Comparison of ENCODE assay signal across 10 cellular contexts in the genomic region with DNA sequence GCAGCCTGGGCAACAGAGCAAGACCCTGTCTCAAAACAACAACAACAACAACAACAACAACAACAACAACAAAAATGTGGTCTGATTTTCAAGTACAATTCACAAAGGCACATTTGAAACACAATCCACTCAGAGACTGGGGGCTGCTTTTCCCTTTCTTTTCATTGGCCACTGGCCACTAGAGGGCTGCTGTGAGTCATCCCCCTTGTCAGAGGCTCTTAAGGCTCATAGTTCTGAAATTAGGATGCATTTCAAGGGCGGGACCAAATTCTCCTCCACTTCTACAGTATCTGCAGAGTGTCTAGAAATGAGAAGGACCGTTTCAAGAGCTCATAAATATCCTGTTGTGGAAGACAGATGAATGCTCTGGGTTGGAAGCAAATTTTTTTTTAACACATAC.
DNase-seq lines count a peak whose midpoint lies in the region; ATAC-seq and TF ChIP-seq lines count a peak whose summit lies in the region.
"Had no signal": no experiment of that assay in that cellular context is flagged by ENCODE, and none has a peak within 500 bp of the region (broad histone marks: within the 10 kb centered on the region; RNA-seq: fewer than 3 reads in every experiment).

No MANE protein-coding gene starts in this region.

- peak; percentile 81 for TF ChIP-seq CTCF in RWPE2 (IDR thresholded peaks at IDR 0.05; ENCODE audit: poor library complexity, severe bottlenecking)

- no peak overlapping the region for H3K4me3 ChIP-seq in RWPE2 (ENCODE audit: severe bottlenecking)
- no peak overlapping the region for H3K4me3 ChIP-seq in CD8-positive, alpha-beta memory T cell (ENCODE audit: low read length)
- H3K4me3 ChIP-seq: BLaER1 treated with 17β-estradiol and CSF1 and Interleukin-3, amounts not matched to agents 10 nM and 100 nM; pancreas had no signal

- peak overlapping the region in 1 of 8 donors; percentile 75 for H3K27ac Mint-ChIP-seq in CD8-positive, alpha-beta memory T cell

- DNase-seq in NCI-H2081 (lab: John Stamatoyannopoulos, UW) = peak; percentile 31 to 61
- no peak for DNase-seq in NCI-H2081 treated with DMSO at 0.1 percent for 48 hours (lab: John Stamatoyannopoulos, UW)
- DNase-seq in RWPE2 (ENCODE audit: low spot score) = no peak
- DNase-seq in iris pigment epithelial cell (ENCODE audit: low read depth) = peak; percentile 32
- no peak for DNase-seq in CD8-positive, alpha-beta memory T cell
- DNase-seq in effector CD4-positive, alpha-beta T cell = no peak

- H3K27me3 Mint-ChIP-seq in CD8-positive, alpha-beta memory T cell = peaks cover 0 to 1% of the 10 kb centered on the region in 2 donors

- H3K4me1 ChIP-seq in RWPE2 (ENCODE audit: insufficient read depth, poor library complexity, severe bottlenecking) = no peaks in the 10 kb centered on the region
- H3K4me1 ChIP-seq in CD8-positive, alpha-beta memory T cell (ENCODE audit: insufficient read depth, low read length) = no peaks in the 10 kb centered on the region
- H3K4me1 ChIP-seq: pancreas had no signal

- CTCF ChIA-PET in CD8-positive, alpha-beta memory T cell (lab: Charles Lee) = no interaction called here

- peaks cover 4 to 6% (median 5%) of the 10 kb centered on the region in 5 donors for H3K9me3 Mint-ChIP-seq in CD8-positive, alpha-beta memory T cell

- ATAC-seq in HG02678 (IDR thresholded peaks at IDR 0.05; ENCODE audit: unreplicated experiment) (peak; percentile 64), RWPE2 (ENCODE audit: low read depth) (peak; percentile 66; the same call in 2 of the 3 replicates), GM19324 (IDR thresholded peaks at IDR 0.05; ENCODE audit: low FRiP score, unreplicated experiment) (no peak)

- no peak overlapping the region for H3K27ac ChIP-seq in RWPE2 (ENCODE audit: poor library complexity, severe bottlenecking)
- no peak overlapping the region for H3K27ac ChIP-seq in CD8-positive, alpha-beta memory T cell (ENCODE audit: low read depth, low read length)
- H3K27ac ChIP-seq: BLaER1 treated with 17β-estradiol and CSF1 and Interleukin-3, amounts not matched to agents 10 nM and 100 nM; pancreas had no signal

- no peaks in the 10 kb centered on the region for H3K27me3 ChIP-seq in RWPE2 (ENCODE audit: insufficient read depth, poor library complexity, severe bottlenecking)
- H3K27me3 ChIP-seq in CD8-positive, alpha-beta memory T cell (ENCODE audit: insufficient read depth, low read length, poor library complexity, severe bottlenecking) = no peaks in the 10 kb centered on the region
- H3K27me3 ChIP-seq: BLaER1 treated with 17β-estradiol and CSF1 and Interleukin-3, amounts not matched to agents 10 nM and 100 nM; pancreas had no signal

- H3K9me3 ChIP-seq in RWPE2 (ENCODE audit: severe bottlenecking) = no peaks in the 10 kb centered on the region
- peaks cover 3% of the 10 kb centered on the region for H3K9me3 ChIP-seq in CD8-positive, alpha-beta memory T cell (ENCODE audit: low read length)
- H3K9me3 ChIP-seq: BLaER1 treated with 17β-estradiol and CSF1 and Interleukin-3, amounts not matched to agents 10 nM and 100 nM; pancreas had no signal

- no peaks in the 10 kb centered on the region for H3K4me1 Mint-ChIP-seq in CD8-positive, alpha-beta memory T cell

- H3K36me3 ChIP-seq in RWPE2 (ENCODE audit: low read depth) = no peaks in the 10 kb centered on the region
- no peaks in the 10 kb centered on the region for H3K36me3 ChIP-seq in CD8-positive, alpha-beta memory T cell (ENCODE audit: insufficient read depth, low read length)
- H3K36me3 ChIP-seq: BLaER1 treated with 17β-estradiol and CSF1 and Interleukin-3, amounts not matched to agents 10 nM and 100 nM; pancreas had no signal

- no peak overlapping the region for H3K4me3 Mint-ChIP-seq in CD8-positive, alpha-beta memory T cell

- POLR2A ChIA-PET in CD8-positive, alpha-beta memory T cell (lab: Charles Lee) = no interaction called here

- no peaks in the 10 kb centered on the region for H3K36me3 Mint-ChIP-seq in CD8-positive, alpha-beta memory T cell

Comparison
In these comparisons a context has a peak if more than half of its experiments do, and no peak if none do; other contexts are left out.
1. DNase-seq: peak in NCI-H2081 (2 of 2) and iris pigment epithelial cell (single experiment); none in NCI-H2081 treated with DMSO at 0.1 percent for 48 hours (single experiment), RWPE2 (single experiment), CD8-positive, alpha-beta memory T cell (0 of 5) and effector CD4-positive, alpha-beta T cell (single experiment).